29 cellular contexts compared by ENCODE assay signal in genomic region chr2:20519309-20519708, GRCh38.
"Had no signal": no experiment of that assay in that cellular context is flagged by ENCODE, and none has a peak within 500 bp of the region (broad histone marks: within the 10 kb centered on the region; RNA-seq: fewer than 3 reads in every experiment).

No MANE protein-coding gene starts in this region.

- H3K4me1 Mint-ChIP-seq: activated T-helper 17 cell treated with anti-CD3 and anti-CD28 coated beads, Interleukin-2, amount 50 U/mL, for 72 hours had no signal

- H3K27ac Mint-ChIP-seq: activated CD4-positive, alpha-beta memory T cell treated with anti-CD3 and anti-CD28 coated beads, Interleukin-2, amount 10 ng/mL, durations not matched to agents 7 days and 5 days; activated CD4-positive, alpha-beta T cell treated with anti-CD3 and anti-CD28 coated beads, Interleukin-2, amount 10 ng/mL, durations not matched to agents 7 days and 5 days; activated naive CD8-positive, alpha-beta T cell treated with anti-CD3 and anti-CD28 coated beads, Interleukin-2, amount 50 U/mL, for 24 hours; activated T-helper 17 cell treated with anti-CD3 and anti-CD28 coated beads, Interleukin-2, amount 50 U/mL, for 72 hours; dendritic cell treated with granulocyte-macrophage colony-stimulating factor and Interleukin-4, amounts not matched to agents 40 ng/mL and 50 ng/mL, for 4 days; natural killer cell treated with Interleukin-12 subunit alpha and Interleukin-12 subunit beta and Interleukin-15 and Interleukin-18, amount 100 ng/mL, for 72 hours; T-helper 1 cell treated with Interleukin-12 subunit alpha and Interleukin-12 subunit beta and Interleukin-4 antibody, amounts not matched to agents 30 μg/mL and 1 μg/mL, for 36 hours had no signal

- DNase-seq: activated CD4-positive, alpha-beta memory T cell treated with anti-CD3 and anti-CD28 coated beads, Interleukin-2, amount 10 ng/mL, durations not matched to agents 7 days and 5 days; activated CD4-positive, alpha-beta T cell treated with anti-CD3 and anti-CD28 coated beads for 1 hour; activated CD4-positive, alpha-beta T cell treated with anti-CD3 and anti-CD28 coated beads, Interleukin-2, amount 10 ng/mL, durations not matched to agents 7 days and 5 days; activated gamma-delta T cell treated with Interleukin-2 at 50 U/mL for 16 hours; activated naive CD4-positive, alpha-beta T cell treated with anti-CD3 and anti-CD28 coated beads, Interleukin-2, amount 50 U/mL, for 16 hours; activated naive CD8-positive, alpha-beta T cell treated with anti-CD3 and anti-CD28 coated beads, Interleukin-2, amount 50 U/mL, for 24 hours; activated T-cell treated with anti-CD3 and anti-CD28 coated beads, Interleukin-2, amount 50 U/mL, for 4 hours; amygdala; caudate nucleus; glutamatergic neuron; lower lobe of right lung; mucosa of descending colon; stimulated activated CD4-positive, alpha-beta T cell treated with anti-CD3 and anti-CD28 coated beads, Interleukin-2, amount 100 ng/mL, for 48 hours; stimulated activated naive CD8-positive, alpha-beta T cell treated with anti-CD3 and anti-CD28 coated beads, Interleukin-15, Interleukin-2, amounts not matched to agents 100 U/mL and 50 U/mL, for 24 hours; T-helper 9 cell; testis; transverse colon; uterus had no signal

- H3K27me3 ChIP-seq: left lung, neutrophil, ovary, testis, transverse colon, uterus had no signal

- H3K9me3 Mint-ChIP-seq: activated naive CD8-positive, alpha-beta T cell treated with anti-CD3 and anti-CD28 coated beads, Interleukin-2, amount 50 U/mL, for 24 hours; activated T-helper 17 cell treated with anti-CD3 and anti-CD28 coated beads, Interleukin-2, amount 50 U/mL, for 72 hours; natural killer cell treated with Interleukin-12 subunit alpha and Interleukin-12 subunit beta and Interleukin-15 and Interleukin-18, amount 100 ng/mL, for 72 hours; T-helper 1 cell treated with Interleukin-12 subunit alpha and Interleukin-12 subunit beta and Interleukin-4 antibody, amounts not matched to agents 30 μg/mL and 1 μg/mL, for 36 hours had no signal

- FAIRE-seq: endometrium, frontal cortex, islet of Langerhans had no signal

- H3K4me3 Mint-ChIP-seq: activated CD4-positive, alpha-beta memory T cell treated with anti-CD3 and anti-CD28 coated beads, Interleukin-2, amount 10 ng/mL, durations not matched to agents 7 days and 5 days; activated CD4-positive, alpha-beta T cell treated with anti-CD3 and anti-CD28 coated beads, Interleukin-2, amount 10 ng/mL, durations not matched to agents 7 days and 5 days; activated naive CD8-positive, alpha-beta T cell treated with anti-CD3 and anti-CD28 coated beads, Interleukin-2, amount 50 U/mL, for 24 hours; activated T-cell treated with anti-CD3 and anti-CD28 coated beads, Interleukin-2, amount 50 U/mL, for 4 hours; activated T-helper 17 cell treated with anti-CD3 and anti-CD28 coated beads, Interleukin-2, amount 50 U/mL, for 72 hours; dendritic cell treated with granulocyte-macrophage colony-stimulating factor and Interleukin-4, amounts not matched to agents 40 ng/mL and 50 ng/mL, for 4 days; natural killer cell treated with Interleukin-12 subunit alpha and Interleukin-12 subunit beta and Interleukin-15 and Interleukin-18, amount 100 ng/mL, for 72 hours; T-helper 1 cell treated with Interleukin-12 subunit alpha and Interleukin-12 subunit beta and Interleukin-4 antibody, amounts not matched to agents 30 μg/mL and 1 μg/mL, for 36 hours had no signal

- H3K27ac ChIP-seq: left lung, lower lobe of right lung, neutrophil, ovary, psoas muscle, testis, transverse colon, uterus had no signal

- H3K9me3 ChIP-seq: left lung, lower lobe of right lung, mucosa of descending colon, neutrophil, ovary, psoas muscle, testis, transverse colon, uterus had no signal

- ATAC-seq: activated naive CD8-positive, alpha-beta T cell treated with anti-CD3 and anti-CD28 coated beads, Interleukin-2, amount 50 U/mL, for 24 hours; activated T-cell treated with anti-CD3 and anti-CD28 coated beads, Interleukin-2, amount 50 U/mL, for 4 hours; activated T-helper 17 cell treated with anti-CD3 and anti-CD28 coated beads, Interleukin-2, amount 50 U/mL, for 72 hours; left lung; lower lobe of right lung; mucosa of descending colon; natural killer cell treated with Interleukin-12 subunit alpha and Interleukin-12 subunit beta and Interleukin-15 and Interleukin-18, amount 100 ng/mL, for 72 hours; psoas muscle; stimulated activated naive CD8-positive, alpha-beta T cell treated with anti-CD3 and anti-CD28 coated beads, Interleukin-15, Interleukin-2, amounts not matched to agents 100 U/mL and 50 U/mL, for 24 hours had no signal

- H3K4me3 ChIP-seq: left lung, lower lobe of right lung, mucosa of descending colon, ovary, psoas muscle, testis, transverse colon, uterus had no signal

- H3K36me3 ChIP-seq: left lung, lower lobe of right lung, neutrophil, ovary, transverse colon, uterus had no signal

- H3K4me1 ChIP-seq: psoas muscle, uterus had no signal
